Comparison of ENCODE assay signal across 8 cellular contexts in the genomic region with DNA sequence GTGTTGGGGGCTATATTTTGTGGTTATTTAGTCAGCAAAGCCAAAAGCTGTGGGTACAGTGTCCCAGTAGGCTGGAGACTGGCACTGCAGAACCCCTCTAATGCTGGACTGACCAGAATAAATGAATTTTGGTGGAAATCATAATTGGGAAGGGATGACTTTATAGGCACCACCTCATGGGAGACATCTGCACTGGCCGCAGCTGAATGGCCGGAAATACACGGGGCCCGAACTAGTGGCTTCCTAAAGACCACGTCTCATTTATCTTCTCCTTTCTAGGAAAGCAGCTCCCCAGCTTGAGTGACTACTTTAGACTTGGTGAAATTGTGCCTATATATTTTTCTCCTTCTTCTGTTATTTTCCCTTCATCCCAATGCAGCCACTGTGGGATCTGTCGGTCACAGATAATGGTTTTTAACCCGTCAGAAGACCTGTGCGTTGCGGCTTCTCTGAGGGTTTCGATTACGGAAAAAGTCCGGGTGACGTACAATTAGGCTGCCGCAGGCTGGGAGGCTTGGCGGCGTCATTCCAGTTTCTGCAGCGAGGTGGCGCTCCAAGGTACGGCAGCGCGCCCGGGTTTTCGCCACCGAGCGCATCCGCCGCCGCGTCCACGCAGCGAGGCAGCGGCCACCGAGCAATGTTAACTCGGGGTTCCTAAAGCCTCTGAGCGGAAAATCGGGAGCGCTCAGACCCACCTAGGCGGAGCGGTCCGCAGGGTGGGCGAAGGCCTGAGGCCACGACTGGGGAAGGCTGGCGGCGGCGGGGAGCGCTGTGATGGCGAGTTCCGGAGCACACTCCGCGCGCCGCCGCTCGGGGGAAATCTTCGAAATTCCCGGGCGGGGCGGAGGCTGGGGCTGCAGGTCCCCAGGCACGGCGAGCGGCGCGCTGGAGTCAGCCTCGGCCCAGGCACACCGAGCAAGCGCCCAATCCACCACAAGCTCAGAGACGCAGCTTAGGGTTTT.
DNase-seq lines count a peak whose midpoint lies in the region; ATAC-seq lines count a peak whose summit lies in the region.

No MANE protein-coding gene starts in this region.

- peak; percentile 48 for DNase-seq in NCI-H2029 (lab: John Stamatoyannopoulos, UW)
- no peak for DNase-seq in NCI-H2029 treated with DMSO at 0.1 percent for 48 hours (lab: John Stamatoyannopoulos, UW)
- peak; percentile 73 for DNase-seq in NCI-H2171 (lab: John Stamatoyannopoulos, UW)
- peak; percentile 11 to 47 (median 16) for DNase-seq in activated CD4-positive, CD25-positive, alpha-beta regulatory T cell (lab: John Stamatoyannopoulos, UW)
- peak; percentile 66 for DNase-seq in cerebellar cortex (ENCODE audit: low spot score)
- peak; percentile 94 for DNase-seq in left kidney (ENCODE audit: low read depth, low spot score)
- DNase-seq in stimulated activated CD4-positive, alpha-beta T cell treated with anti-CD3 and anti-CD28 coated beads, Interleukin-2, amount 100 ng/mL, for 48 hours: peak; percentile 72 to 77

- ATAC-seq in HG02885 (IDR thresholded peaks at IDR 0.05; ENCODE audit: poor library complexity, unreplicated experiment): peak; percentile 90
